31 cellular contexts compared by ENCODE assay signal in genomic region chr13:29315847-29316246, GRCh38.
"Had no signal": no experiment of that assay in that cellular context is flagged by ENCODE, and none has a peak within 500 bp of the region (broad histone marks: within the 10 kb centered on the region; RNA-seq: fewer than 3 reads in every experiment).

No MANE protein-coding gene starts in this region.

- H3K4me1 Mint-ChIP-seq: brain, IgD-negative memory B cell had no signal

- H3K27ac ChIP-seq: adrenal gland, SJCRH30, SK-N-MC had no signal

- H3K4me3 Mint-ChIP-seq: activated T-cell treated with anti-CD3 and anti-CD28 coated beads, Interleukin-2, amount 50 U/mL, for 4 hours; brain; IgD-negative memory B cell; T-helper 1 cell treated with Interleukin-12 subunit alpha and Interleukin-12 subunit beta and Interleukin-4 antibody, amounts not matched to agents 30 μg/mL and 1 μg/mL, for 36 hours; T-helper 2 cell treated with Interferon-gamma antibody and Interleukin-4, amounts not matched to agents 5 μg/mL and 100 μg/mL, for 36 hours had no signal

- H3K9me3 Mint-ChIP-seq: activated T-cell treated with anti-CD3 and anti-CD28 coated beads, Interleukin-2, amount 50 U/mL, for 4 hours; IgD-negative memory B cell; T-helper 1 cell treated with Interleukin-12 subunit alpha and Interleukin-12 subunit beta and Interleukin-4 antibody, amounts not matched to agents 30 μg/mL and 1 μg/mL, for 36 hours; T-helper 2 cell treated with Interferon-gamma antibody and Interleukin-4, amounts not matched to agents 5 μg/mL and 100 μg/mL, for 36 hours had no signal

- H3K4me3 ChIP-seq: adrenal gland, SJCRH30, SK-N-MC had no signal

- DNase-seq: activated CD4-positive, alpha-beta T cell treated with anti-CD3 and anti-CD28 coated beads for 4 hours; activated CD4-positive, alpha-beta T cell treated with anti-CD3 and anti-CD28 coated beads, Interleukin-2, amount 50 U/mL, for 1 hour; activated CD8-positive, alpha-beta memory T cell treated with anti-CD3 and anti-CD28 coated beads, Interleukin-2, amount 50 U/mL, for 4 hours; activated effector memory CD4-positive, alpha-beta T cell treated with anti-CD3 and anti-CD28 coated beads, Interleukin-2, amount 50 U/mL, for 16 hours; activated naive CD4-positive, alpha-beta T cell; activated T-cell treated with anti-CD3 and anti-CD28 coated beads for 4 hours; activated T-cell treated with anti-CD3 and anti-CD28 coated beads, Interleukin-2, amount 50 U/mL, for 4 hours; adrenal gland; caudate nucleus; cerebellar nuclear complex; Karpas-422; KBM-7; NCI-H1048; NCI-H1105 treated with DMSO at 0.1 percent for 48 hours; NCI-H1436; NCI-H1694; NCI-H1930; NCI-H2081 treated with DMSO at 0.1 percent for 48 hours; NCI-H226; NCI-H446 treated with DMSO at 0.1 percent for 48 hours; NCI-H524; NCI-H69; NCI-H82; NK-92 treated with Interleukin-12 subunit alpha and Interleukin-12 subunit beta, amount 100 ng/mL, for 24 hours; SJCRH30 had no signal

- H3K36me3 Mint-ChIP-seq: activated naive CD4-positive, alpha-beta T cell treated with anti-CD3 and anti-CD28 coated beads, Interleukin-2, amount 50 U/mL, for 72 hours; brain; IgD-negative memory B cell had no signal

- H3K27me3 ChIP-seq: adrenal gland had no signal

- H3K9me3 ChIP-seq: adrenal gland, SJCRH30 had no signal

- H3K36me3 ChIP-seq: adrenal gland, SJCRH30 had no signal

- ATAC-seq: activated naive CD4-positive, alpha-beta T cell treated with anti-CD3 and anti-CD28 coated beads, Interleukin-2, amount 50 U/mL, for 72 hours; activated T-cell treated with anti-CD3 and anti-CD28 coated beads, Interleukin-2, amount 50 U/mL, for 4 hours had no signal

- H3K27me3 Mint-ChIP-seq: brain had no signal

- H3K27ac Mint-ChIP-seq: activated naive CD4-positive, alpha-beta T cell treated with anti-CD3 and anti-CD28 coated beads, Interleukin-2, amount 50 U/mL, for 72 hours; brain; IgD-negative memory B cell; T-helper 1 cell treated with Interleukin-12 subunit alpha and Interleukin-12 subunit beta and Interleukin-4 antibody, amounts not matched to agents 30 μg/mL and 1 μg/mL, for 36 hours; T-helper 2 cell treated with Interferon-gamma antibody and Interleukin-4, amounts not matched to agents 5 μg/mL and 100 μg/mL, for 36 hours had no signal

- H3K4me1 ChIP-seq: adrenal gland, SJCRH30 had no signal
